ENCODE assay signal across 9 cellular contexts in the genomic region with DNA sequence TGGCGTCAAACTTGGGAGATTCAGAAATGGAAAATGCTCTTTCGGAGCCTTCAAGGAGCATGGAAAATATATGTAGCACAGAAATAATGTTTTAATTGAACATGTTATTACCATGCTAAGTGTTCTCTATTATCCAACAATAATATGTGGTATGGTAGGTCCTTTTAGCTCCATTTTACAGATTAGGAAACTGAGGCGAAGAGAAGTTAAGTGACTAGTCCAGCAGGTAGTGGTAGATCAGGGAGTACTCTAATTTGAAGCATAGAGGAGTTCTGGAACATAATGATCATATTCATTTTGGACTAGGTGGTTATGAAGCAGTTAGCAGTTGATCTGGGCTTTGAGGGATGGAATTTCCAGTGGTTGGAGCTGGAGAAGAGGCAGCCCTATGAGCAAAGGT. TPM values are rescaled to one million over a fixed set of nuclear protein-coding genes. Genes with fewer than 3 reads are reported as not detected.
A peak's percentile ranks its signal among the peaks of the same experiment; 100 is the strongest.
DNase-seq lines count a peak whose midpoint lies in the region; ATAC-seq, FAIRE-seq and TF ChIP-seq lines count a peak whose summit lies in the region.
"Had no signal": no experiment of that assay in that cellular context is flagged by ENCODE, and none has a peak within 500 bp of the region (broad histone marks: within the 10 kb centered on the region; RNA-seq: fewer than 3 reads in every experiment).

No MANE protein-coding gene starts in this region.

- intact Hi-C loops in Right ventricle myocardium superior (cut with DNase I): no loop called here

- peaks cover 0 to 38% of the 10 kb centered on the region in 2 donors for H3K4me1 ChIP-seq in right atrium auricular region
- H3K4me1 ChIP-seq in mucosa of rectum (ENCODE audit: control insufficient read depth in 2 of 2, insufficient read depth in 2 of 2, low read length in 2 of 2): peaks cover 17 to 20% of the 10 kb centered on the region in 2 donors

- peaks cover 8% of the 10 kb centered on the region for H3K36me3 Mint-ChIP-seq in brain

- H3K27ac ChIP-seq in right atrium auricular region (no peak overlapping the region), mucosa of rectum (ENCODE audit: low read depth in 2 of 2, low read length in 2 of 2) (peak overlapping the region in 1 of 2 donors; percentile 87)

- H3K4me3 Mint-ChIP-seq in brain: peak overlapping the region; percentile 90 to 96 (median 92)

- FAIRE-seq in RCC 7860 (lab: Jason Lieb, UNC): no peak

- H3K36me3 ChIP-seq in right atrium auricular region (no peaks in the 10 kb centered on the region), mucosa of rectum (ENCODE audit: control insufficient read depth in 2 of 2, insufficient read depth in 2 of 2, low read length in 2 of 2) (no peaks in the 10 kb centered on the region)

- TF ChIP-seq CTCF in right atrium auricular region (IDR thresholded peaks at IDR 0.05) (no peak), brain (conservative IDR thresholded peaks at IDR 0.05) (no peak)

- H3K27me3 Mint-ChIP-seq in brain: peaks cover 5% of the 10 kb centered on the region

- H3K4me3 ChIP-seq in right atrium auricular region (peak overlapping the region; percentile 85 to 91), mucosa of rectum (ENCODE audit: low read length in 2 of 2) (peak overlapping the region; percentile 92 to 95)

- H3K9me3 Mint-ChIP-seq in brain: peaks cover 0 to 7% (median 0%) of the 10 kb centered on the region in 5 experiments

- no peak for DNase-seq in right atrium auricular region (ENCODE audit: low spot score)
- no peak for DNase-seq in Right ventricle myocardium superior
- DNase-seq in Ammon's horn (ENCODE audit: low spot score): no peak
- no peak for DNase-seq in RCC 7860 (ENCODE audit: low spot score)
- DNase-seq: SHP77 treated with DMSO at 0.1 percent for 48 hours had no signal

- H3K27me3 ChIP-seq in right atrium auricular region (no peaks in the 10 kb centered on the region), mucosa of rectum (ENCODE audit: control insufficient read depth in 2 of 2, insufficient read depth in 2 of 2, low read length in 2 of 2) (no peaks in the 10 kb centered on the region)

- peaks cover 38% of the 10 kb centered on the region for H3K4me1 Mint-ChIP-seq in brain

- peak overlapping the region in 2 of 5 experiments; percentile 91 to 94 for H3K27ac Mint-ChIP-seq in brain

- H3K9me3 ChIP-seq in right atrium auricular region (no peaks in the 10 kb centered on the region), mucosa of rectum (ENCODE audit: control insufficient read depth in 2 of 2, low read length in 2 of 2) (no peaks in the 10 kb centered on the region)

- ATAC-seq in Right ventricle myocardium superior (ENCODE audit: poor library complexity): no peak
- no peak for ATAC-seq in HG03565 (IDR thresholded peaks at IDR 0.05; ENCODE audit: unreplicated experiment)
- ATAC-seq in HG03378 (IDR thresholded peaks at IDR 0.05; ENCODE audit: unreplicated experiment): no peak

- peak overlapping the region; percentile 89 to 94 for H3K9ac ChIP-seq in mucosa of rectum (ENCODE audit: low read depth in 1 of 2, low read length in 2 of 2)

RNA-seq across cellular contexts. Expression of a gene that starts 1.1 kb away (rescaled TPM):
- 10 to 100 TPM; 27.4 to 41.8 TPM for total RNA-seq in right atrium auricular region
- 33.7 TPM for total RNA-seq in Right ventricle myocardium superior
- polyA plus RNA-seq in brain (ENCODE audit: insufficient read depth, low read depth, low replicate concordance): 16.7 TPM
